ENCODE assay signal across 10 cellular contexts in the genomic region with DNA sequence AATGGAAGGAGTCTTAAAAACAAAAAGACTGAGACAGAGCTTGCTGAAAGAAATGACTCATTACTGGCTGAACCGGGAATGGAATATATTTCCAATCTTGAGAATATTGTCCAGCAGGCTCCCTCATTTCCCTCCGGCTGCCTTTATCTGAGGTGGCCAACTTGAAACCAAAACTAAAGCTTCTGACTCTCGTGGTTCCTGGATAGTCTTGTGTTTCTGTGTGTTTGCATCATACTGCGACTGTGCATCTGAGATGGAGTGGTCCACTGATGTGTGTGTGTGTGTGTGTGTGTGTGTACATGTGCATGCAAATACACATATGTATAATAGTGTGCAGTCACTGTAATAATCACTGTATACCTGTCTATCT.
A peak's percentile ranks its signal among the peaks of the same experiment; 100 is the strongest.
DNase-seq lines count a peak whose midpoint lies in the region; TF ChIP-seq lines count a peak whose summit lies in the region.
"Had no signal": no experiment of that assay in that cellular context is flagged by ENCODE, and none has a peak within 500 bp of the region (broad histone marks: within the 10 kb centered on the region; RNA-seq: fewer than 3 reads in every experiment).

No MANE protein-coding gene starts in this region.

- H3K27ac ChIP-seq in thyroid gland: peak overlapping the region; percentile 38 to 68 (median 56)

- no peaks in the 10 kb centered on the region for H3K9me3 Mint-ChIP-seq in activated T-cell treated with anti-CD3 and anti-CD28 coated beads, Interleukin-2, amount 50 U/mL, for 24 hours
- no peaks in the 10 kb centered on the region for H3K9me3 Mint-ChIP-seq in nephron progenitor cell

- H3K4me3 ChIP-seq in fibroblast of villous mesenchyme (ENCODE audit: low read depth, low read length) (no peak overlapping the region), thyroid gland (replicated peaks in 1 of 3) (no peak overlapping the region)

- H3K4me3 Mint-ChIP-seq in activated T-cell treated with anti-CD3 and anti-CD28 coated beads, Interleukin-2, amount 50 U/mL, for 24 hours: no peak overlapping the region
- H3K4me3 Mint-ChIP-seq in nephron progenitor cell: no peak overlapping the region
- H3K4me3 Mint-ChIP-seq: CD8-positive, alpha-beta memory T cell had no signal

- TF ChIP-seq CTCF in fibroblast of villous mesenchyme (IDR thresholded peaks at IDR 0.05; ENCODE audit: insufficient read depth, low read depth, low read length) (no peak), thyroid gland (IDR thresholded peaks at IDR 0.05) (no peak), nephron progenitor cell (IDR thresholded peaks at IDR 0.05) (no peak)

- no peaks in the 10 kb centered on the region for H3K9me3 ChIP-seq in thyroid gland

- peaks cover 21% of the 10 kb centered on the region for H3K4me1 Mint-ChIP-seq in activated T-cell treated with anti-CD3 and anti-CD28 coated beads, Interleukin-2, amount 50 U/mL, for 24 hours (ENCODE audit: low read depth)
- H3K4me1 Mint-ChIP-seq in nephron progenitor cell: peaks cover 34% of the 10 kb centered on the region

- peaks cover 57% of the 10 kb centered on the region for H3K27me3 Mint-ChIP-seq in activated T-cell treated with anti-CD3 and anti-CD28 coated beads, Interleukin-2, amount 50 U/mL, for 24 hours
- H3K27me3 Mint-ChIP-seq in nephron progenitor cell (ENCODE audit: low read depth, poor library complexity): no peaks in the 10 kb centered on the region

- no peak for TF ChIP-seq POLR2A in thyroid gland (IDR thresholded peaks at IDR 0.05)

- intact Hi-C loops in thyroid gland (cut with DNase I): no loop called here

- DNase-seq in activated T-cell treated with anti-CD3 and anti-CD28 coated beads, Interleukin-2, amount 50 U/mL, for 24 hours: no peak
- DNase-seq in activated T-cell treated with anti-CD3 and anti-CD28 coated beads for 4 hours: no peak
- DNase-seq in SW480 (ENCODE audit: low spot score): peak; percentile 51
- peak; percentile 73 for DNase-seq in fibroblast of villous mesenchyme (ENCODE audit: low read depth)
- DNase-seq in thyroid gland: no peak
- no peak for DNase-seq in nephron progenitor cell
- DNase-seq in NCI-H510A (lab: John Stamatoyannopoulos, UW): no peak
- DNase-seq in NCI-H1436 treated with DMSO at 0.1 percent for 48 hours (lab: John Stamatoyannopoulos, UW): no peak
- DNase-seq: CD8-positive, alpha-beta memory T cell; GOT3 had no signal

- H3K36me3 Mint-ChIP-seq in activated T-cell treated with anti-CD3 and anti-CD28 coated beads, Interleukin-2, amount 50 U/mL, for 24 hours (ENCODE audit: low read depth): no peaks in the 10 kb centered on the region
- no peaks in the 10 kb centered on the region for H3K36me3 Mint-ChIP-seq in nephron progenitor cell (ENCODE audit: low read depth)
- H3K36me3 Mint-ChIP-seq: CD8-positive, alpha-beta memory T cell had no signal

- peak overlapping the region; percentile 15 for H3K27ac Mint-ChIP-seq in activated T-cell treated with anti-CD3 and anti-CD28 coated beads, Interleukin-2, amount 50 U/mL, for 24 hours
- no peak overlapping the region for H3K27ac Mint-ChIP-seq in nephron progenitor cell

- H3K4me1 ChIP-seq in thyroid gland: peaks cover 4 to 10% of the 10 kb centered on the region in 2 donors

- 60 to 69% methylated on average over 4 of the region's 4 CpGs for WGBS in thyroid gland, 2 donors

- no peaks in the 10 kb centered on the region for H3K27me3 ChIP-seq in thyroid gland

- H3K36me3 ChIP-seq in thyroid gland: no peaks in the 10 kb centered on the region

Comparison
In these comparisons a context has a peak if more than half of its experiments do, and no peak if none do; other contexts are left out.
1. DNase-seq: peak in SW480 (single experiment) and fibroblast of villous mesenchyme (single experiment); none in activated T-cell treated with anti-CD3 and anti-CD28 coated beads, Interleukin-2, amount 50 U/mL, for 24 hours (single experiment), activated T-cell treated with anti-CD3 and anti-CD28 coated beads for 4 hours (single experiment), thyroid gland (0 of 2), nephron progenitor cell (single experiment), NCI-H510A (single experiment) and NCI-H1436 treated with DMSO at 0.1 percent for 48 hours (single experiment).